16 cellular contexts compared by ENCODE assay signal in genomic region chr3:119660474-119661150, GRCh38. TPM values are rescaled to one million over a fixed set of nuclear protein-coding genes. Genes with fewer than 3 reads are reported as not detected.
DNase-seq lines count a peak whose midpoint lies in the region; TF ChIP-seq lines count a peak whose summit lies in the region.
"Had no signal": no experiment of that assay in that cellular context is flagged by ENCODE, and none has a peak within 500 bp of the region (broad histone marks: within the 10 kb centered on the region; RNA-seq: fewer than 3 reads in every experiment).

TSS of gene POPDC2 (minus strand) at chr3:119660589. CDS start at chr3:119660423, 166 bp downstream.

- H3K36me3 ChIP-seq in muscle layer of colon (ENCODE audit: insufficient read depth, low read length): no peaks in the 10 kb centered on the region
- H3K36me3 ChIP-seq in stomach smooth muscle (ENCODE audit: control insufficient read depth in 2 of 2, insufficient read depth in 2 of 2, low read length in 2 of 2): peaks cover 0 to 6% of the 10 kb centered on the region in 2 donors

- H3K4me1 ChIP-seq in muscle layer of colon (ENCODE audit: insufficient read depth, low read length): peaks cover 57% of the 10 kb centered on the region
- H3K4me1 ChIP-seq in stomach smooth muscle (ENCODE audit: control insufficient read depth, insufficient read depth, low read length): peaks cover 37% of the 10 kb centered on the region

- no peaks in the 10 kb centered on the region for H3K27me3 ChIP-seq in muscle layer of colon (ENCODE audit: control insufficient read depth in 1 of 2, insufficient read depth in 2 of 2, low read length in 2 of 2)
- no peaks in the 10 kb centered on the region for H3K27me3 ChIP-seq in stomach smooth muscle (ENCODE audit: control insufficient read depth in 1 of 2, insufficient read depth in 2 of 2, low read length in 2 of 2)

- H3K4me3 ChIP-seq in fibroblast of mammary gland (ENCODE audit: control insufficient read depth, low read depth, low read length): no peak within 1 kb of the TSS
- H3K4me3 ChIP-seq in muscle layer of colon (ENCODE audit: low read depth in 1 of 2, low read length in 2 of 2): peak within 1 kb of the TSS; percentile 28 to 85
- H3K4me3 ChIP-seq in stomach smooth muscle (ENCODE audit: low read length in 2 of 2): peak within 1 kb of the TSS; percentile 85 to 91

- peak within 1 kb of the TSS; percentile 97 for H3K9ac ChIP-seq in muscle layer of colon (ENCODE audit: low read length)
- H3K9ac ChIP-seq in stomach smooth muscle (ENCODE audit: low read length in 2 of 2): peak within 1 kb of the TSS; percentile 93 to 97

- DNase-seq in LHCN-M2 (ENCODE audit: low read depth) (peak; percentile 50), fibroblast of mammary gland (ENCODE audit: low read depth) (peak; percentile 51), A172 (ENCODE audit: low spot score) (no peak)
- DNase-seq in activated CD8-positive, alpha-beta memory T cell treated with anti-CD3 and anti-CD28 coated beads, Interleukin-2, amount 50 U/mL, for 4 hours: no peak
- DNase-seq in activated T-cell treated with anti-CD3 and anti-CD28 coated beads, Interleukin-2, amount 50 U/mL, for 1 hour: no peak
- DNase-seq in activated effector memory CD4-positive, alpha-beta T cell treated with anti-CD3 and anti-CD28 coated beads, Interleukin-2, amount 50 U/mL, for 16 hours: no peak
- DNase-seq: activated CD8-positive, alpha-beta memory T cell treated with anti-CD3 and anti-CD28 coated beads, Interleukin-2, amount 50 U/mL, for 48 hours; amygdala; CD8-positive, alpha-beta T cell; hypothalamus; NCI-H2107; NK-92 treated with Interleukin-12 subunit alpha and Interleukin-12 subunit beta, amount 100 ng/mL, for 24 hours; posterior cingulate gyrus; stimulated activated naive CD8-positive, alpha-beta T cell treated with anti-CD3 and anti-CD28 coated beads, Interleukin-15, Interleukin-2, amounts not matched to agents 100 U/mL and 50 U/mL, for 24 hours had no signal

- H3K27ac ChIP-seq in muscle layer of colon (ENCODE audit: low read depth, low read length): peak within 1 kb of the TSS; percentile 86
- H3K27ac ChIP-seq in stomach smooth muscle (ENCODE audit: low read length): peak within 1 kb of the TSS; percentile 93

- no peak for TF ChIP-seq CTCF in fibroblast of mammary gland (conservative IDR thresholded peaks at IDR 0.05; ENCODE audit: control insufficient read depth, insufficient read depth, low read depth, low read length)

- no peaks in the 10 kb centered on the region for H3K9me3 ChIP-seq in muscle layer of colon (ENCODE audit: low read length)
- no peaks in the 10 kb centered on the region for H3K9me3 ChIP-seq in stomach smooth muscle (ENCODE audit: control insufficient read depth in 2 of 2, low read length in 2 of 2)

RNA-seq across cellular contexts. Expression of gene POPDC2, which starts in this region (rescaled TPM):
- total RNA-seq in LHCN-M2 (2014; rRNA removed): 1.1 TPM in 1 of 2 replicates, not detected in the other
- 0.43 TPM for polyA plus RNA-seq in LHCN-M2 (2012)
- not detected in 2 replicates for total RNA-seq in A172 (2014; rRNA removed; shearing (Covaris generic))

Comparison
In these comparisons a context has a peak if more than half of its experiments do, and no peak if none do; other contexts are left out.
1. DNase-seq: peak in LHCN-M2 (single experiment) and fibroblast of mammary gland (single experiment); none in activated CD8-positive, alpha-beta memory T cell treated with anti-CD3 and anti-CD28 coated beads, Interleukin-2, amount 50 U/mL, for 4 hours (single experiment), activated T-cell treated with anti-CD3 and anti-CD28 coated beads, Interleukin-2, amount 50 U/mL, for 1 hour (single experiment), activated effector memory CD4-positive, alpha-beta T cell treated with anti-CD3 and anti-CD28 coated beads, Interleukin-2, amount 50 U/mL, for 16 hours (single experiment) and A172 (single experiment).